In genomic region chr7:74263399-74264120, GRCh38 we compare ENCODE assay signal across 3 cellular contexts.
TF ChIP-seq lines count a peak whose summit lies in the region.

No MANE protein-coding gene starts in this region.

TF ChIP-seq in SK-N-SH, 30 proteins besides CTCF, POLR2A, EP300 and RAD21:
- TF ChIP-seq REST (IDR thresholded peaks at IDR 0.05; ENCODE audit: low read depth, low read length) (peak; percentile 46; the same call in 1 of the 2 replicates), MEF2A (IDR thresholded peaks at IDR 0.05; ENCODE audit: borderline replicate concordance, low read depth) (no peak), YY1 (IDR thresholded peaks at IDR 0.05; ENCODE audit: low read depth) (no peak)
TF ChIP-seq in SK-N-SH: peak in this region for 1.

TF ChIP-seq in SK-N-SH treated with all-trans-retinoic acid at 6 μM for 48 hours, 23 proteins besides CTCF, POLR2A, EP300 and RAD21:
- TF ChIP-seq ARNTL (CRISPR knock-in tag; IDR thresholded peaks at IDR 0.05; ENCODE audit: borderline replicate concordance, low read depth) (no peak), TCF4 (CRISPR knock-in tag; IDR thresholded peaks at IDR 0.05; ENCODE audit: borderline replicate concordance) (no peak), ISL1 (CRISPR knock-in tag; IDR thresholded peaks at IDR 0.05) (no peak), ZFP3 (CRISPR knock-in tag; IDR thresholded peaks at IDR 0.05) (no peak), CREB5 (CRISPR knock-in tag; IDR thresholded peaks at IDR 0.05; ENCODE audit: low read depth) (no peak), TSHZ2 (CRISPR knock-in tag; IDR thresholded peaks at IDR 0.05) (no peak), SNAI2 (CRISPR knock-in tag; IDR thresholded peaks at IDR 0.05) (no peak), OSR1 (CRISPR knock-in tag; IDR thresholded peaks at IDR 0.05) (no peak), ZNF8 (CRISPR knock-in tag; IDR thresholded peaks at IDR 0.05) (no peak), RARB (CRISPR knock-in tag; IDR thresholded peaks at IDR 0.05) (no peak), GLIS3 (CRISPR knock-in tag; IDR thresholded peaks at IDR 0.05) (no peak), TOX (CRISPR knock-in tag; IDR thresholded peaks at IDR 0.05; ENCODE audit: borderline replicate concordance) (no peak), PATZ1 (CRISPR knock-in tag; IDR thresholded peaks at IDR 0.05; ENCODE audit: borderline replicate concordance) (no peak), CSDC2 (CRISPR knock-in tag; IDR thresholded peaks at IDR 0.05) (no peak), CSRNP3 (CRISPR knock-in tag; IDR thresholded peaks at IDR 0.05) (no peak)

TF ChIP-seq in GM12878, 131 proteins besides CTCF, POLR2A, EP300 and RAD21:
- TF ChIP-seq REST (IDR thresholded peaks at IDR 0.05; ENCODE audit: low read depth, low read length), result peak; percentile 50; the same call in 1 of the 2 replicates
- no peak for TF ChIP-seq BCLAF1 (IDR thresholded peaks at IDR 0.05)
